ENCODE assay signal across 13 cellular contexts in the genomic region with DNA sequence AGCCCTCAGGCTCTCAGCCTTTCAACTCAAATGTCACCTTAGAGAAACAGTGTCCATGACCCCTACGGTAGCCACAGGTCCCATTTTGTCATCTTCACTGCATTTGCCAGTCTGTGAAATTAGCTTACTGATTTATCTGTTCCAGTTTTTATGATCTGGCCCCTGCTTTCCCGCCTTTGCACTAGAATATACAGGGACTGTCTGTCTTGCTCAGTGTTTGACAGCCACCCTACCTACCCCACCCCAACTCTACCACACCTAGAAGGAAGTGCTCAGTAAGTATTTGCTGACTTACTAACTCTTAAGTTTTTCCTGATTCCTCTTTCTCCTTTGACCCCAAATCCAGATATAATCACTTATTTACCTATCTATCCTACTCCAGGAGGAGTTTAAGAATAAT. TPM values are rescaled to one million over a fixed set of nuclear protein-coding genes. Genes with fewer than 3 reads are reported as not detected.
A peak's percentile ranks its signal among the peaks of the same experiment; 100 is the strongest.
DNase-seq lines count a peak whose midpoint lies in the region; ATAC-seq and TF ChIP-seq lines count a peak whose summit lies in the region.
"Had no signal": no experiment of that assay in that cellular context is flagged by ENCODE, and none has a peak within 500 bp of the region (broad histone marks: within the 10 kb centered on the region; RNA-seq: fewer than 3 reads in every experiment).

No MANE protein-coding gene starts in this region.

- no peaks in the 10 kb centered on the region for H3K9me3 ChIP-seq in GM23248 (ENCODE audit: low read depth)
- no peaks in the 10 kb centered on the region for H3K9me3 ChIP-seq in ascending aorta
- no peaks in the 10 kb centered on the region for H3K9me3 ChIP-seq in left lung
- H3K9me3 ChIP-seq in HAP-1 = no peaks in the 10 kb centered on the region

- peak; percentile 59 for ATAC-seq in left lung
- no peak for ATAC-seq in stimulated activated naive B cell treated with anti-CD40 and anti-IgM and Interleukin-4, amounts not matched to agents 10 μg/mL and 1 μg/mL and 100 μg/mL, for 72 hours (replicated peaks)
- no peak for ATAC-seq in HG02852 (IDR thresholded peaks at IDR 0.05; ENCODE audit: unreplicated experiment)

- peaks cover 87% of the 10 kb centered on the region for H3F3A ChIP-seq in GM23248 (ENCODE audit: insufficient read depth)

- peaks cover 42% of the 10 kb centered on the region for H3K4me1 ChIP-seq in GM23248 (ENCODE audit: insufficient read depth)
- H3K4me1 ChIP-seq in ascending aorta = peaks cover 9 to 67% of the 10 kb centered on the region in 2 donors
- H3K4me1 ChIP-seq in left lung = peaks cover 16 to 40% of the 10 kb centered on the region in 2 donors
- peaks cover 21% of the 10 kb centered on the region for H3K4me1 ChIP-seq in HAP-1

- no peak overlapping the region for H3K4me3 ChIP-seq in GM23248
- no peak overlapping the region for H3K4me3 ChIP-seq in ascending aorta
- H3K4me3 ChIP-seq in left lung = no peak overlapping the region
- no peak overlapping the region for H3K4me3 ChIP-seq in HAP-1

- no peaks in the 10 kb centered on the region for H4K20me1 ChIP-seq in GM23248 (ENCODE audit: insufficient read depth)

- no peaks in the 10 kb centered on the region for H3K9me2 ChIP-seq in GM23248 (ENCODE audit: insufficient read depth)

- peaks cover 100% of the 10 kb centered on the region for H3K79me2 ChIP-seq in GM23248 (ENCODE audit: insufficient read depth)

- peak overlapping the region; percentile 48 for H3K27ac Mint-ChIP-seq in stimulated activated naive B cell treated with anti-CD40 and anti-IgM and Interleukin-4, amounts not matched to agents 10 μg/mL and 1 μg/mL and 100 μg/mL, for 72 hours
- no peak overlapping the region for H3K27ac Mint-ChIP-seq in activated CD4-positive, alpha-beta T cell treated with anti-CD3 and anti-CD28 coated beads, Interleukin-2, amount 10 ng/mL, durations not matched to agents 7 days and 5 days
- H3K27ac Mint-ChIP-seq: activated naive CD4-positive, alpha-beta T cell treated with anti-CD3 and anti-CD28 coated beads, Interleukin-2, amount 50 U/mL, for 24 hours had no signal

- DNase-seq in GM23248 (no peak), ascending aorta (ENCODE audit: low spot score in 2 of 2) (no peak), left lung (no peak), HAP-1 (ENCODE audit: low spot score in 2 of 2) (no peak)
- DNase-seq in stimulated activated naive B cell treated with anti-CD40 and anti-IgM and Interleukin-4, amounts not matched to agents 10 μg/mL and 1 μg/mL and 100 μg/mL, for 72 hours = no peak
- DNase-seq in activated CD4-positive, alpha-beta T cell treated with anti-CD3 and anti-CD28 coated beads, Interleukin-2, amount 10 ng/mL, durations not matched to agents 7 days and 5 days = no peak
- no peak for DNase-seq in activated CD4-positive, alpha-beta T cell treated with anti-CD3 and anti-CD28 coated beads for 48 hours
- DNase-seq: NCI-H1694; NCI-H748 treated with DMSO at 0.1 percent for 48 hours; SIG-M5; stimulated activated CD4-positive, alpha-beta T cell treated with anti-CD3 and anti-CD28 coated beads, Interleukin-15, amount 100 ng/mL, for 24 hours had no signal

- no peak for TF ChIP-seq CTCF in ascending aorta (IDR thresholded peaks at IDR 0.05)
- TF ChIP-seq CTCF in left lung (IDR thresholded peaks at IDR 0.05) = no peak

- intact Hi-C loops in ascending aorta (cut with DNase I) = no loop called here
- intact Hi-C loops in left lung (cut with DNase I) = no loop called here

- H3K4me1 Mint-ChIP-seq in stimulated activated naive B cell treated with anti-CD40 and anti-IgM and Interleukin-4, amounts not matched to agents 10 μg/mL and 1 μg/mL and 100 μg/mL, for 72 hours = peaks cover 15 to 40% of the 10 kb centered on the region in 2 donors
- H3K4me1 Mint-ChIP-seq in activated CD4-positive, alpha-beta T cell treated with anti-CD3 and anti-CD28 coated beads, Interleukin-2, amount 10 ng/mL, durations not matched to agents 7 days and 5 days = peaks cover 16% of the 10 kb centered on the region
- H3K4me1 Mint-ChIP-seq: activated naive CD4-positive, alpha-beta T cell treated with anti-CD3 and anti-CD28 coated beads, Interleukin-2, amount 50 U/mL, for 24 hours had no signal

- no peaks in the 10 kb centered on the region for H3K27me3 Mint-ChIP-seq in stimulated activated naive B cell treated with anti-CD40 and anti-IgM and Interleukin-4, amounts not matched to agents 10 μg/mL and 1 μg/mL and 100 μg/mL, for 72 hours
- H3K27me3 Mint-ChIP-seq in activated CD4-positive, alpha-beta T cell treated with anti-CD3 and anti-CD28 coated beads, Interleukin-2, amount 10 ng/mL, durations not matched to agents 7 days and 5 days = no peaks in the 10 kb centered on the region
- H3K27me3 Mint-ChIP-seq: activated naive CD4-positive, alpha-beta T cell treated with anti-CD3 and anti-CD28 coated beads, Interleukin-2, amount 50 U/mL, for 24 hours had no signal

- no peak overlapping the region for H3K4me3 Mint-ChIP-seq in stimulated activated naive B cell treated with anti-CD40 and anti-IgM and Interleukin-4, amounts not matched to agents 10 μg/mL and 1 μg/mL and 100 μg/mL, for 72 hours
- H3K4me3 Mint-ChIP-seq in activated CD4-positive, alpha-beta T cell treated with anti-CD3 and anti-CD28 coated beads, Interleukin-2, amount 10 ng/mL, durations not matched to agents 7 days and 5 days = no peak overlapping the region
- H3K4me3 Mint-ChIP-seq: activated naive CD4-positive, alpha-beta T cell treated with anti-CD3 and anti-CD28 coated beads, Interleukin-2, amount 50 U/mL, for 24 hours had no signal

- H3K27me3 ChIP-seq in GM23248 (replicated peaks; ENCODE audit: insufficient read depth) (no peaks in the 10 kb centered on the region), ascending aorta (no peaks in the 10 kb centered on the region), left lung (no peaks in the 10 kb centered on the region), HAP-1 (ENCODE audit: low read depth) (no peaks in the 10 kb centered on the region)

- H3K4me2 ChIP-seq in GM23248 (ENCODE audit: unreplicated experiment) = peak overlapping the region; percentile 32

- 94 to 97% methylated on average over 2 of the region's 2 CpGs for WGBS in GM23248 (ENCODE audit: low coverage in 1 of 2, low lambda C conversion rate in 2 of 2, missing lambda C conversion rate in 2 of 2), 2 experiments

- H3K36me3 ChIP-seq in GM23248 (ENCODE audit: low read depth) (no peaks in the 10 kb centered on the region), ascending aorta (no peaks in the 10 kb centered on the region), left lung (no peaks in the 10 kb centered on the region), HAP-1 (replicated peaks) (no peaks in the 10 kb centered on the region)

- H3K27ac ChIP-seq in GM23248 (peak overlapping the region; percentile 86), ascending aorta (peak overlapping the region; percentile 77 to 78), left lung (peak overlapping the region; percentile 46 to 63)

- POLR2A ChIA-PET in activated CD4-positive, alpha-beta T cell treated with anti-CD3 and anti-CD28 coated beads, Interleukin-2, amount 10 ng/mL, durations not matched to agents 7 days and 5 days (lab: Charles Lee) = interaction anchor here (0.6 kb wide), 1 partner anchor 18 kb away, joined by 3 read pairs; no protein-coding TSS in a partner anchor

- in situ Hi-C loops in GM23248 (cut with MboI) (no loop called here), HAP-1 (cut with MboI; ENCODE audit: low sequenced_read_pairs) (no loop called here)

- H3K9me3 Mint-ChIP-seq in stimulated activated naive B cell treated with anti-CD40 and anti-IgM and Interleukin-4, amounts not matched to agents 10 μg/mL and 1 μg/mL and 100 μg/mL, for 72 hours = no peaks in the 10 kb centered on the region
- no peaks in the 10 kb centered on the region for H3K9me3 Mint-ChIP-seq in activated CD4-positive, alpha-beta T cell treated with anti-CD3 and anti-CD28 coated beads, Interleukin-2, amount 10 ng/mL, durations not matched to agents 7 days and 5 days
- H3K9me3 Mint-ChIP-seq: activated naive CD4-positive, alpha-beta T cell treated with anti-CD3 and anti-CD28 coated beads, Interleukin-2, amount 50 U/mL, for 24 hours had no signal

- H2AFZ ChIP-seq in GM23248 = no peak overlapping the region

- peak overlapping the region; percentile 71 for H3K9ac ChIP-seq in GM23248

- H3K36me3 Mint-ChIP-seq in stimulated activated naive B cell treated with anti-CD40 and anti-IgM and Interleukin-4, amounts not matched to agents 10 μg/mL and 1 μg/mL and 100 μg/mL, for 72 hours = peaks cover 19 to 32% of the 10 kb centered on the region in 2 donors
- no peaks in the 10 kb centered on the region for H3K36me3 Mint-ChIP-seq in activated CD4-positive, alpha-beta T cell treated with anti-CD3 and anti-CD28 coated beads, Interleukin-2, amount 10 ng/mL, durations not matched to agents 7 days and 5 days (ENCODE audit: low read depth)

- CTCF ChIA-PET in activated CD4-positive, alpha-beta T cell treated with anti-CD3 and anti-CD28 coated beads, Interleukin-2, amount 10 ng/mL, durations not matched to agents 7 days and 5 days (lab: Charles Lee) = interaction anchor here (1.0 kb wide), 1 partner anchor 13 kb away, joined by 4 read pairs; no protein-coding TSS in a partner anchor

RNA-seq across cellular contexts. Expression of gene CREB3L2, which starts 49.5 kb away (rescaled TPM):
- 43.7 and 67.9 TPM in 2 replicates for total RNA-seq in GM23248 (2014; rRNA removed; shearing (Covaris generic))
- 49.7 and 53.7 TPM in 2 replicates for polyA plus RNA-seq in GM23248 (2016; fragmentation: Nextera tagmentation; extraction: Ambion mirVana)
- 38.5 TPM for total RNA-seq in ascending aorta
- total RNA-seq in left lung = 10 to 100 TPM; 57.9 to 60.8 TPM
- total RNA-seq in activated CD4-positive, alpha-beta T cell treated with anti-CD3 and anti-CD28 coated beads, Interleukin-2, amount 10 ng/mL, durations not matched to agents 7 days and 5 days = 10 to 100 TPM; 23.1 to 25.7 TPM
